25 cellular contexts compared by ENCODE assay signal in genomic region chr13:30827578-30827925, GRCh38.
"Had no signal": no experiment of that assay in that cellular context is flagged by ENCODE, and none has a peak within 500 bp of the region (broad histone marks: within the 10 kb centered on the region; RNA-seq: fewer than 3 reads in every experiment).

No MANE protein-coding gene starts in this region.

- H3K27ac Mint-ChIP-seq: natural killer cell treated with Interleukin-12 subunit alpha and Interleukin-12 subunit beta and Interleukin-15 and Interleukin-18, amount 100 ng/mL, for 72 hours; stimulated activated naive CD8-positive, alpha-beta T cell treated with anti-CD3 and anti-CD28 coated beads, Interleukin-15, Interleukin-2, amounts not matched to agents 100 ng/mL and 50 ng/mL, for 24 hours had no signal

- H3K4me2 ChIP-seq: hepatocyte had no signal

- H3K79me2 ChIP-seq: hepatocyte had no signal

- H3K36me3 Mint-ChIP-seq: natural killer cell treated with Interleukin-12 subunit alpha and Interleukin-12 subunit beta and Interleukin-15 and Interleukin-18, amount 100 ng/mL, for 72 hours had no signal

- DNase-seq: left ventricle myocardium inferior; midbrain; mucosa of descending colon; naive thymus-derived CD4-positive, alpha-beta T cell; pancreas; retina; right cardiac atrium; stimulated activated CD4-positive, alpha-beta T cell treated with anti-CD3 and anti-CD28 coated beads, Interleukin-12 subunit alpha, Interleukin-12 subunit beta, amount 100 ng/mL, for 4 hours; stimulated activated CD4-positive, alpha-beta T cell treated with anti-CD3 and anti-CD28 coated beads, Interleukin-15, amount 100 ng/mL, for 24 hours; stimulated activated CD4-positive, alpha-beta T cell treated with anti-CD3 and anti-CD28 coated beads, Interleukin-2, amount 100 ng/mL, for 24 hours; stimulated activated CD4-positive, alpha-beta T cell treated with anti-CD3 and anti-CD28 coated beads, Interleukin-4, amount 100 ng/mL, for 1 hour; stimulated activated naive CD4-positive, alpha-beta T cell; tibial artery; trophoblast cell; upper lobe of right lung had no signal

- H3K27me3 ChIP-seq: hepatocyte, pancreas, suprapubic skin, upper lobe of right lung had no signal

- H3K27ac ChIP-seq: hepatocyte, left ventricle myocardium inferior, pancreas, prostate gland, skin epidermis, suprapubic skin, thoracic aorta, tibial artery, upper lobe of right lung had no signal

- ATAC-seq: mucosa of descending colon; naive thymus-derived CD4-positive, alpha-beta T cell; natural killer cell treated with Interleukin-12 subunit alpha and Interleukin-12 subunit beta and Interleukin-15 and Interleukin-18, amount 100 ng/mL, for 72 hours; pancreas; right cardiac atrium; sciatic nerve; upper lobe of right lung had no signal

- H3K4me3 ChIP-seq: hepatocyte, left ventricle myocardium inferior, lung, mucosa of descending colon, pancreas, prostate gland, skin epidermis, suprapubic skin, thoracic aorta, tibial artery, upper lobe of right lung had no signal

- H3K9me3 ChIP-seq: left ventricle myocardium inferior, mucosa of descending colon, pancreas, prostate gland, suprapubic skin, thoracic aorta, tibial artery, upper lobe of right lung had no signal

- H3K36me3 ChIP-seq: left ventricle myocardium inferior, pancreas, prostate gland, suprapubic skin, thoracic aorta, tibial artery, upper lobe of right lung had no signal

- H3K4me3 Mint-ChIP-seq: naive thymus-derived CD4-positive, alpha-beta T cell; natural killer cell treated with Interleukin-12 subunit alpha and Interleukin-12 subunit beta and Interleukin-15 and Interleukin-18, amount 100 ng/mL, for 72 hours; stimulated activated naive CD8-positive, alpha-beta T cell treated with anti-CD3 and anti-CD28 coated beads, Interleukin-15, Interleukin-2, amounts not matched to agents 100 ng/mL and 50 ng/mL, for 24 hours had no signal

- H3K9me3 Mint-ChIP-seq: natural killer cell treated with Interleukin-12 subunit alpha and Interleukin-12 subunit beta and Interleukin-15 and Interleukin-18, amount 100 ng/mL, for 72 hours; stimulated activated naive CD8-positive, alpha-beta T cell treated with anti-CD3 and anti-CD28 coated beads, Interleukin-15, Interleukin-2, amounts not matched to agents 100 ng/mL and 50 ng/mL, for 24 hours had no signal

- FAIRE-seq: pancreas, urothelium cell line had no signal

- H3K4me1 ChIP-seq: left ventricle myocardium inferior, upper lobe of right lung had no signal

- H2AFZ ChIP-seq: hepatocyte had no signal
